ENCODE assay signal across 8 cellular contexts in the genomic region with DNA sequence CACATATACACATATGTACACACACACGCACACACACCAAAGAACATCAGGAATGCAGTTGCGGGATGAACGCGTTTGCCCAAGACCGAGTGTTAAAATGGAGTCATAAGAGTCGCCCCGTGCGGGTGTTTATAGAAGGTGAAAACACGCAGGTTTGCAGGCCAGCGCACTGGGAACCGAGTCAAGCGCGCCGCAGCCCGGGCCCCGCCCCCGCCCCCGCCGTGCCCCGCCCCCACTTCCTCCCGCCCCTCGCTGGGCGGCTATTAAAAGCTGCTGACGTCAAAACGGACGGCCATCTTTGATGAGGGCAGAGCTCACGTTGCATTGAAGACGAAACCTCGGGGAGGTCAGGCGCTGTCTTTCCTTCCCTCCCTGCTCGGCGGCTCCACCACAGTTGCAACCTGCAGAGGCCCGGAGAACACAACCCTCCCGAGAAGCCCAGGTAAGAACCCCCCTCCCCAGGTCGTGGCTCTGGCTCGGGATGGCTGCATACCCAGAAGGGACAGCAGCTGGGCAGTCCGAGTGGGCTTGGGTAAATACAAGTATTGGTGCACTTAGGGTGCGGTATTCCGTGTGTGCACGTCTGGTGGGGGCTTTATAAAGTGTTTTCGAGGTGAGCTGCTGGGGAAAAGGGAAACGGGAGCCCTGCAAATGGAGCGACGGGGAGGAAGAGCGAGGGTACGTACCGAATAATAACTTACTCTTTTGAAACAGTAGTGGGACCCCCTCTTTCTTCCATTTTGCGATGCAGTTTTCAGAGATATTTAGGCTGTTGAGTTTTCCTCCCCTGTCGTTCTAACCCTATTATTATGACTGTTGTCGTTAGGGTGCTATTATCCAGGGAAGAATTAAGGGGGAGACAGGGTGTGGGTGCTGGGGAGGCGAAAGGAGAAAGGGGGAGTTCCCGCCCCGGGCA. TPM values are rescaled to one million over a fixed set of nuclear protein-coding genes. Genes with fewer than 3 reads are reported as not detected.
A peak's percentile ranks its signal among the peaks of the same experiment; 100 is the strongest.
DNase-seq lines count a peak whose midpoint lies in the region; ATAC-seq and TF ChIP-seq lines count a peak whose summit lies in the region.

SNAP25 (plus strand) TSS at position 295 of the 916 bp plus-strand sequence. CDS start 56,662 bp downstream, outside the sequence.

- H3K36me3 ChIP-seq in HUES64 (ENCODE audit: insufficient read depth, low read length), result no peaks in the 10 kb centered on the region
- no peaks in the 10 kb centered on the region for H3K36me3 ChIP-seq in OCI-LY1 (ENCODE audit: insufficient read depth, low read length)
- H3K36me3 ChIP-seq in adrenal gland (replicated peaks in 1 of 2), result no peaks in the 10 kb centered on the region
- no peaks in the 10 kb centered on the region for H3K36me3 ChIP-seq in heart right ventricle
- no peaks in the 10 kb centered on the region for H3K36me3 ChIP-seq in parathyroid adenoma (ENCODE audit: control insufficient read depth, insufficient read depth, low read length)

- no peaks in the 10 kb centered on the region for H3K9me3 ChIP-seq in HUES64 (ENCODE audit: insufficient read depth, low read depth, low read length)
- no peaks in the 10 kb centered on the region for H3K9me3 ChIP-seq in OCI-LY1 (ENCODE audit: low read length)
- no peaks in the 10 kb centered on the region for H3K9me3 ChIP-seq in adrenal gland (replicated peaks in 1 of 3)
- no peaks in the 10 kb centered on the region for H3K9me3 ChIP-seq in heart right ventricle
- no peaks in the 10 kb centered on the region for H3K9me3 ChIP-seq in parathyroid adenoma (ENCODE audit: control insufficient read depth, low read length)

- H3K27ac ChIP-seq in HUES64 (ENCODE audit: low read depth, low read length) (peak within 1 kb of the TSS; percentile 47; the same call in 1 of the 2 replicates), OCI-LY1 (ENCODE audit: low read depth, low read length, poor library complexity, severe bottlenecking) (no peak within 1 kb of the TSS), adrenal gland (peak within 1 kb of the TSS in 4 of 5 donors; percentile 21 to 92 (median 64)), heart right ventricle (peak within 1 kb of the TSS in 3 of 10 donors; percentile 41 to 68 (median 51)), parathyroid adenoma (peak within 1 kb of the TSS; percentile 100)

- H3K4me1 ChIP-seq in HUES64 (ENCODE audit: insufficient read depth, low read length) (peaks cover 11% of the 10 kb centered on the region), OCI-LY1 (ENCODE audit: insufficient read depth, low read length, severe bottlenecking) (no peaks in the 10 kb centered on the region), adrenal gland (replicated peaks in 1 of 2) (no peaks in the 10 kb centered on the region), heart right ventricle (peaks cover 0 to 28% (median 3%) of the 10 kb centered on the region in 9 donors), parathyroid adenoma (peaks cover 58% of the 10 kb centered on the region)

- peak within 1 kb of the TSS; percentile 77 for H3K4me3 ChIP-seq in HUES64 (ENCODE audit: low read length)
- H3K4me3 ChIP-seq in OCI-LY1 (ENCODE audit: low read depth, low read length, poor library complexity, severe bottlenecking), result peak within 1 kb of the TSS; percentile 40
- peak within 1 kb of the TSS in 1 of 4 donors; percentile 43 for H3K4me3 ChIP-seq in adrenal gland
- H3K4me3 ChIP-seq in heart right ventricle, result peak within 1 kb of the TSS in 6 of 10 donors; percentile 20 to 49 (median 24)
- peak within 1 kb of the TSS; percentile 58 for H3K4me3 ChIP-seq in parathyroid adenoma (ENCODE audit: low read depth, low read length)

- peaks cover 47% of the 10 kb centered on the region for H3K27me3 ChIP-seq in HUES64 (ENCODE audit: insufficient read depth, low read length)
- no peaks in the 10 kb centered on the region for H3K27me3 ChIP-seq in OCI-LY1 (ENCODE audit: insufficient read depth, low read length)
- H3K27me3 ChIP-seq in adrenal gland, result peaks cover 23% of the 10 kb centered on the region
- peaks cover 4 to 78% (median 53%) of the 10 kb centered on the region in 7 donors for H3K27me3 ChIP-seq in heart right ventricle
- no peaks in the 10 kb centered on the region for H3K27me3 ChIP-seq in parathyroid adenoma (ENCODE audit: control insufficient read depth, insufficient read depth, low read length)

- peak in 13 of 14 donors; percentile 32 to 94 (median 75) for DNase-seq in C1 segment of cervical spinal cord (lab: John Stamatoyannopoulos, UW)
- DNase-seq in adrenal gland, result peak; percentile 56 to 92 (median 66)
- no peak for DNase-seq in heart right ventricle

- ATAC-seq in heart right ventricle (peak in 6 of 8 donors; percentile 24 to 59 (median 47)), GM18498 (IDR thresholded peaks at IDR 0.05; ENCODE audit: unreplicated experiment) (no peak), GM21526 (IDR thresholded peaks at IDR 0.05; ENCODE audit: low FRiP score, unreplicated experiment) (no peak)

- peak; percentile 57 to 63 for TF ChIP-seq POLR2A in adrenal gland (IDR thresholded peaks at IDR 0.05)

- H3K79me2 ChIP-seq in OCI-LY1 (ENCODE audit: insufficient read depth, low read length) (no peaks in the 10 kb centered on the region), parathyroid adenoma (peaks cover 29% of the 10 kb centered on the region)

- WGBS in HUES64, result 1% methylated on average over 53 of the region's 53 CpGs
- 1 to 2% (median 1%) methylated on average over 38 to 53 of the region's 53 CpGs for WGBS in adrenal gland, 4 donors
- WGBS in heart right ventricle, 2 donors, result 1 to 2% methylated on average over 53 of the region's 53 CpGs

- H4K20me1 ChIP-seq in OCI-LY1 (ENCODE audit: insufficient read depth, low read length), result no peaks in the 10 kb centered on the region

- H2AFZ ChIP-seq in OCI-LY1 (ENCODE audit: low read length) (no peak within 1 kb of the TSS), parathyroid adenoma (peak within 1 kb of the TSS; percentile 89)

- no peaks in the 10 kb centered on the region for H3K9me2 ChIP-seq in OCI-LY1 (ENCODE audit: low read depth, low read length)

- TF ChIP-seq CTCF in OCI-LY1 (IDR thresholded peaks at IDR 0.05; ENCODE audit: low read length) (no peak), adrenal gland (IDR thresholded peaks at IDR 0.05) (no peak), heart right ventricle (IDR thresholded peaks at IDR 0.05) (no peak), parathyroid adenoma (IDR thresholded peaks at IDR 0.05) (no peak)

- H3K9ac ChIP-seq in HUES64 (ENCODE audit: low read depth, low read length), result peak within 1 kb of the TSS; percentile 57
- no peak within 1 kb of the TSS for H3K9ac ChIP-seq in OCI-LY1 (ENCODE audit: low read length)
- peak within 1 kb of the TSS; percentile 98 for H3K9ac ChIP-seq in parathyroid adenoma

- H3F3A ChIP-seq in OCI-LY1 (ENCODE audit: insufficient read depth, low read length), result no peaks in the 10 kb centered on the region

- intact Hi-C loops in adrenal gland (cut with DNase I), result no loop called here
- intact Hi-C loops in heart right ventricle (cut with DNase I), result no loop called here

- H3K4me2 ChIP-seq in OCI-LY1 (ENCODE audit: low read length) (peak within 1 kb of the TSS; percentile 42; the same call in 1 of the 2 replicates), parathyroid adenoma (ENCODE audit: low read length) (peak within 1 kb of the TSS; percentile 83)

RNA-seq across cellular contexts. Expression of gene SNAP25, which starts in this region (rescaled TPM):
- 0.45 TPM for polyA plus RNA-seq in HUES64 (2013, experiment 1 of 2)
- 1.3 TPM for polyA plus RNA-seq in HUES64 (2013, experiment 2 of 2)
- 10 to 100 TPM in 3 of 8 donors, 1 to 10 TPM in 4, not detected in 1; 1.0 to 21.6 (median 4.8) TPM for total RNA-seq in adrenal gland
- polyA plus RNA-seq in adrenal gland, result 10 to 100 TPM in 2 of 3 donors, 1 to 10 TPM in 1; 9.3 to 35.9 (median 26.1) TPM
- under 1 TPM in 5 of 10 donors, not detected in 5; 0.19 to 0.87 (median 0.22) TPM for total RNA-seq in heart right ventricle
- polyA plus RNA-seq in heart right ventricle, result under 1 TPM; 0.09 to 0.44 TPM

Comparison
In these comparisons a context has a peak if more than half of its experiments do, and no peak if none do; other contexts are left out.
1. RNA of gene SNAP25 (polyA plus RNA-seq): 9.3 to 35.9 TPM in adrenal gland; 0.09 to 0.44 TPM in heart right ventricle; every median in the first group is over 4 times any median in the second.
2. Peak in ATAC-seq and H3K4me3 ChIP-seq in heart right ventricle; RNA of the gene not detected or under 1 TPM.
3. DNase-seq: peak in C1 segment of cervical spinal cord (13 of 14) and adrenal gland (7 of 7); none in heart right ventricle (0 of 2).